Comparison of ENCODE assay signal across 9 cellular contexts in genomic region chr1:9195651-9196050, GRCh38. TPM values are rescaled to one million over a fixed set of nuclear protein-coding genes. Genes with fewer than 3 reads are reported as not detected.
A peak's percentile ranks its signal among the peaks of the same experiment; 100 is the strongest.
DNase-seq lines count a peak whose midpoint lies in the region; ATAC-seq and TF ChIP-seq lines count a peak whose summit lies in the region.
"Had no signal": no experiment of that assay in that cellular context is flagged by ENCODE, and none has a peak within 500 bp of the region (broad histone marks: within the 10 kb centered on the region; RNA-seq: fewer than 3 reads in every experiment).

No MANE protein-coding gene starts in this region.

- intact Hi-C loops in IMR-90 (cut with micrococcal nuclease) = loop anchor here (1.0 to 2.0 kb wide), 2 partner anchors 53 to 85 kb away; no protein-coding TSS in a partner anchor

- peak overlapping the region; percentile 12 for H2BK5ac ChIP-seq in IMR-90 (ENCODE audit: low read depth, low read length, poor library complexity, severe bottlenecking)

- peak overlapping the region; percentile 4; the same call in 1 of the 2 replicates for H4K5ac ChIP-seq in IMR-90 (ENCODE audit: low read depth, low read length)

- peak overlapping the region; percentile 37; the same call in 1 of the 2 replicates for H3K56ac ChIP-seq in IMR-90 (ENCODE audit: extremely low read depth, insufficient read depth, low read length)

- H2BK20ac ChIP-seq in IMR-90 (ENCODE audit: low read depth, low read length) = peak overlapping the region; percentile 57

- peaks cover 25% of the 10 kb centered on the region for H3K4me1 ChIP-seq in IMR-90 (ENCODE audit: control insufficient read depth, insufficient read depth, low read length)
- H3K4me1 ChIP-seq in adipocyte (ENCODE audit: control insufficient read depth, insufficient read depth, low read length) = peaks cover 55% of the 10 kb centered on the region
- peaks cover 15% of the 10 kb centered on the region for H3K4me1 ChIP-seq in hepatocyte (ENCODE audit: insufficient read depth)

- H3K23ac ChIP-seq in IMR-90 (ENCODE audit: low read depth, low read length) = peak overlapping the region; percentile 11; the same call in 1 of the 2 replicates

- no TSS peak for BruUV-seq in IMR-90 (replicated peaks; lab: Mats Ljungman, UMichigan)

- H4K20me1 ChIP-seq in IMR-90 (ENCODE audit: insufficient read depth, low read length) (no peaks in the 10 kb centered on the region), hepatocyte (ENCODE audit: insufficient read depth, poor library complexity, severe bottlenecking) (no peaks in the 10 kb centered on the region)

- H4K8ac ChIP-seq in IMR-90 (ENCODE audit: low read depth in 2 of 2, low read length in 2 of 2) = peak overlapping the region; percentile 4 to 78; a peak in 3 of 4 replicates

- 98% methylated on average over 6 of the region's 8 CpGs; no CpG with 5 or more reads in 1 of the 2 experiments for WGBS in IMR-90 (ENCODE audit: extremely low coverage in 2 of 2, insufficient read length in 1 of 2), 2 experiments
- WGBS in hepatocyte (ENCODE audit: low lambda C conversion rate, missing lambda C conversion rate) = 94% methylated on average over 8 of the region's 8 CpGs

- H3K27me3 ChIP-seq in IMR-90 (ENCODE audit: control insufficient read depth, insufficient read depth, low read length) = no peaks in the 10 kb centered on the region
- H3K27me3 ChIP-seq in adipocyte (replicated peaks; ENCODE audit: control insufficient read depth, insufficient read depth, low read length) = no peaks in the 10 kb centered on the region
- peaks cover 32% of the 10 kb centered on the region for H3K27me3 ChIP-seq in hepatocyte

- TF ChIP-seq CTCF in IMR-90 (conservative IDR thresholded peaks at IDR 0.05; ENCODE audit: low read depth, low read length) (no peak), hepatocyte (IDR thresholded peaks at IDR 0.05; ENCODE audit: poor library complexity) (no peak)

- peak overlapping the region; percentile 57 for H2BK120ac ChIP-seq in IMR-90 (ENCODE audit: low read depth, low read length)

- H3K9me2 ChIP-seq in hepatocyte (replicated peaks; ENCODE audit: insufficient read depth) = no peaks in the 10 kb centered on the region

- TF ChIP-seq RAD21 in IMR-90 (IDR thresholded peaks at IDR 0.05; ENCODE audit: low read length) = 0 out of 2 replicates have a peak, but pooled peaks have one; percentile 1

- H3K18ac ChIP-seq in IMR-90 (ENCODE audit: low read depth, low read length) = peak overlapping the region; percentile 16

- in situ Hi-C loops in IMR-90 (cut with MboI; ENCODE audit: low sequenced_read_pairs) = loop anchor here (5.0 kb wide), 1 partner anchor 83 kb away; no protein-coding TSS in a partner anchor

- H3K79me1 ChIP-seq in IMR-90 (ENCODE audit: low read depth in 1 of 2, low read length in 2 of 2) = peaks cover 0 to 50% of the 10 kb centered on the region in 2 experiments; a peak in 2 of 4 replicates

- ATAC-seq in IMR-90 (ENCODE audit: low read depth) = no peak

- H3K27ac ChIP-seq in IMR-90 (ENCODE audit: insufficient read depth, low read length) = peak overlapping the region; percentile 26
- peak overlapping the region; percentile 20 for H3K27ac ChIP-seq in hepatocyte
- H3K27ac ChIP-seq in substantia nigra (ENCODE audit: low read depth, low read length, poor library complexity, severe bottlenecking) = peak overlapping the region; percentile 51
- H3K27ac ChIP-seq: HL-60 had no signal

- no peak overlapping the region for H3K4me3 ChIP-seq in IMR-90 (ENCODE audit: insufficient read depth, low read depth, low read length)
- H3K4me3 ChIP-seq in adipocyte (ENCODE audit: low read length) = peak overlapping the region; percentile 73
- H3K4me3 ChIP-seq in hepatocyte = no peak overlapping the region
- H3K4me3 ChIP-seq: thyroid gland had no signal

- 0 out of 3 replicates have a peak overlapping the region, but pooled peaks have one; percentile 37 for H2BK15ac ChIP-seq in IMR-90 (ENCODE audit: low read depth, low read length)

- H3K79me2 ChIP-seq in hepatocyte = no peaks in the 10 kb centered on the region

- peak overlapping the region; percentile 66 for H3K4ac ChIP-seq in IMR-90 (ENCODE audit: low read depth, low read length)

- CTCF ChIA-PET in IMR-90 (lab: Yijun Ruan, JAX) = interaction anchor here (1.2 to 1.7 kb wide), 2 partner anchors 54 to 85 kb away, joined by 4 to 5 read pairs; no protein-coding TSS in a partner anchor

- H2AK9ac ChIP-seq in IMR-90 (replicated peaks; ENCODE audit: low read depth, low read length, poor library complexity) = peak overlapping the region; percentile 70

- peak overlapping the region; percentile 89 for H2AK5ac ChIP-seq in IMR-90 (ENCODE audit: low read depth, low read length)

- no peak for DNase-seq in IMR-90
- no peak for DNase-seq in adipocyte (ENCODE audit: low read depth)
- DNase-seq in hepatocyte (ENCODE audit: low spot score) = no peak
- DNase-seq in substantia nigra (lab: John Stamatoyannopoulos, UW) = peak in 3 of 49 donors; percentile 6 to 37 (median 12)
- DNase-seq in NCI-H146 (lab: John Stamatoyannopoulos, UW) = no peak
- DNase-seq in T-helper 2 cell = no peak
- DNase-seq in activated naive CD4-positive, alpha-beta T cell treated with Interleukin-2 at 50 U/mL for 16 hours = no peak

- H4K91ac ChIP-seq in IMR-90 (ENCODE audit: insufficient read depth, low read depth, low read length) = peak overlapping the region; percentile 47; the same call in 1 of the 2 replicates

- H3K9ac ChIP-seq in IMR-90 (ENCODE audit: low read depth, low read length) (no peak overlapping the region), adipocyte (ENCODE audit: low read length) (peak overlapping the region; percentile 82)

- H2AFZ ChIP-seq in IMR-90 (replicated peaks; ENCODE audit: low read length, poor library complexity) = peak overlapping the region; percentile 83
- no peak overlapping the region for H2AFZ ChIP-seq in hepatocyte

- no peak for TF ChIP-seq POLR2A in IMR-90 (IDR thresholded peaks at IDR 0.05; ENCODE audit: low read depth, low read length)

- H3K36me3 ChIP-seq in IMR-90 (ENCODE audit: control insufficient read depth, insufficient read depth, low read length) = no peaks in the 10 kb centered on the region
- no peaks in the 10 kb centered on the region for H3K36me3 ChIP-seq in adipocyte (ENCODE audit: control insufficient read depth, insufficient read depth, low read length, severe bottlenecking)
- H3K36me3 ChIP-seq in hepatocyte (replicated peaks; ENCODE audit: insufficient read depth, low read depth) = no peaks in the 10 kb centered on the region
- H3K36me3 ChIP-seq: thyroid gland had no signal

- H3K9me3 ChIP-seq in IMR-90 (ENCODE audit: control insufficient read depth, insufficient read depth, low read length) = no peaks in the 10 kb centered on the region
- no peaks in the 10 kb centered on the region for H3K9me3 ChIP-seq in adipocyte (ENCODE audit: control insufficient read depth, low read length)
- H3K9me3 ChIP-seq in hepatocyte (ENCODE audit: low read depth) = no peaks in the 10 kb centered on the region
- H3K9me3 ChIP-seq: thyroid gland had no signal

- 0 out of 2 replicates have a peak overlapping the region, but pooled peaks have one; percentile 0 for H3K4me2 ChIP-seq in IMR-90 (ENCODE audit: low read depth, low read length)
- H3K4me2 ChIP-seq in hepatocyte = no peak overlapping the region

- H3K14ac ChIP-seq in IMR-90 (replicated peaks; ENCODE audit: low read depth, low read length) = 0 out of 2 replicates have a peak overlapping the region, but pooled peaks have one; percentile 4

- dilution Hi-C loops in IMR-90 (cut with HindIII; ENCODE audit: low sequenced_read_pairs, unreplicated experiment) = no loop called here

- H3K9me1 ChIP-seq in IMR-90 (ENCODE audit: insufficient read depth, low read length) = peaks cover 9% of the 10 kb centered on the region

- POLR2A ChIA-PET in IMR-90 (lab: Charles Lee; ENCODE audit: unreplicated experiment) = no interaction called here

TF ChIP-seq in IMR-90, 13 proteins besides CTCF, POLR2A, EP300 and RAD21:
- no peak for TF ChIP-seq RCOR1 (IDR thresholded peaks at IDR 0.05; ENCODE audit: insufficient replicate concordance, low read length)
- no peak for TF ChIP-seq CHD1 (IDR thresholded peaks at IDR 0.05; ENCODE audit: low read depth, low read length)
- no peak for TF ChIP-seq MAZ (IDR thresholded peaks at IDR 0.05; ENCODE audit: borderline replicate concordance, low read depth, low read length)
- no peak for TF ChIP-seq MXI1 (IDR thresholded peaks at IDR 0.05; ENCODE audit: borderline replicate concordance, low read depth, low read length)
- TF ChIP-seq FOS (IDR thresholded peaks at IDR 0.05; ENCODE audit: low read depth, low read length) = no peak
TF ChIP-seq in IMR-90: peak in this region for 0.

RNA-seq across cellular contexts. Expression of gene H6PD, which starts 38.9 kb away (rescaled TPM):
- total RNA-seq in IMR-90 (2012; rRNA removed) = 8.3 and 9.3 TPM in 2 replicates
- polyA plus RNA-seq in IMR-90 (2012; rRNA removed) = 22.1 and 22.7 TPM in 2 replicates
- polyA plus RNA-seq in IMR-90 (2012; cell fraction: cytosol; rRNA removed) = 11.9 and 21.1 TPM in 2 replicates
- polyA plus RNA-seq in IMR-90 (2012; cell fraction: nucleus; rRNA removed; ENCODE audit: low replicate concordance) = 23.3 and 30.1 TPM in 2 replicates
- 40.4 and 54.8 TPM in 2 replicates for total RNA-seq in hepatocyte
- polyA plus RNA-seq in hepatocyte = 23.9 and 26.3 TPM in 2 replicates
